21 cellular contexts compared by ENCODE assay signal in genomic region chr6:152048921-152049320, GRCh38.
"Had no signal": no experiment of that assay in that cellular context is flagged by ENCODE, and none has a peak within 500 bp of the region (broad histone marks: within the 10 kb centered on the region; RNA-seq: fewer than 3 reads in every experiment).

No MANE protein-coding gene starts in this region.

- H3K27me3 Mint-ChIP-seq: stimulated activated naive B cell treated with anti-CD40 and anti-IgM and Interleukin-4, amounts not matched to agents 10 μg/mL and 1 μg/mL and 100 μg/mL, for 72 hours; stimulated activated naive CD8-positive, alpha-beta T cell treated with anti-CD3 and anti-CD28 coated beads, Interleukin-15, amount 100 ng/mL, for 72 hours had no signal

- H3K27me3 ChIP-seq: gastrocnemius medialis, neutrophil, spleen, testis, tibial nerve, upper lobe of right lung had no signal

- H3K4me3 ChIP-seq: gastrocnemius medialis, heart right ventricle, mucosa of descending colon, spleen, testis, tibial nerve, upper lobe of right lung had no signal

- H3K9me3 Mint-ChIP-seq: naive thymus-derived CD8-positive, alpha-beta T cell; stimulated activated naive B cell treated with anti-CD40 and anti-IgM and Interleukin-4, amounts not matched to agents 10 μg/mL and 1 μg/mL and 100 μg/mL, for 72 hours; stimulated activated naive CD8-positive, alpha-beta T cell treated with anti-CD3 and anti-CD28 coated beads, Interleukin-15, amount 100 ng/mL, for 72 hours had no signal

- H3K36me3 Mint-ChIP-seq: naive thymus-derived CD8-positive, alpha-beta T cell; stimulated activated naive B cell treated with anti-CD40 and anti-IgM and Interleukin-4, amounts not matched to agents 10 μg/mL and 1 μg/mL and 100 μg/mL, for 72 hours had no signal

- H3K4me3 Mint-ChIP-seq: naive thymus-derived CD8-positive, alpha-beta T cell; stimulated activated naive B cell treated with anti-CD40 and anti-IgM and Interleukin-4, amounts not matched to agents 10 μg/mL and 1 μg/mL and 100 μg/mL, for 72 hours; stimulated activated naive CD8-positive, alpha-beta T cell treated with anti-CD3 and anti-CD28 coated beads, Interleukin-15, amount 100 ng/mL, for 72 hours had no signal

- ATAC-seq: esophagus mucosa; gastrocnemius medialis; heart right ventricle; left lobe of liver; mucosa of descending colon; naive thymus-derived CD8-positive, alpha-beta T cell; sciatic nerve; stimulated activated naive B cell treated with anti-CD40 and anti-IgM and Interleukin-4, amounts not matched to agents 10 μg/mL and 1 μg/mL and 100 μg/mL, for 72 hours; stimulated activated naive CD8-positive, alpha-beta T cell treated with anti-CD3 and anti-CD28 coated beads, Interleukin-15, amount 100 ng/mL, for 72 hours had no signal

- H3K9me3 ChIP-seq: gastrocnemius medialis, heart right ventricle, mucosa of descending colon, neutrophil, spleen, testis, tibial nerve, upper lobe of right lung had no signal

- H3K27ac Mint-ChIP-seq: naive thymus-derived CD8-positive, alpha-beta T cell; stimulated activated naive B cell treated with anti-CD40 and anti-IgM and Interleukin-4, amounts not matched to agents 10 μg/mL and 1 μg/mL and 100 μg/mL, for 72 hours; stimulated activated naive CD8-positive, alpha-beta T cell treated with anti-CD3 and anti-CD28 coated beads, Interleukin-15, amount 100 ng/mL, for 72 hours had no signal

- H3K36me3 ChIP-seq: gastrocnemius medialis, heart right ventricle, neutrophil, spleen, tibial nerve, upper lobe of right lung had no signal

- H3K27ac ChIP-seq: gastrocnemius medialis, heart right ventricle, neutrophil, spleen, testis, tibial nerve, upper lobe of right lung had no signal

- H3K4me1 Mint-ChIP-seq: naive thymus-derived CD8-positive, alpha-beta T cell; stimulated activated naive B cell treated with anti-CD40 and anti-IgM and Interleukin-4, amounts not matched to agents 10 μg/mL and 1 μg/mL and 100 μg/mL, for 72 hours; stimulated activated naive CD8-positive, alpha-beta T cell treated with anti-CD3 and anti-CD28 coated beads, Interleukin-15, amount 100 ng/mL, for 72 hours had no signal

- DNase-seq: effector memory CD4-positive, alpha-beta T cell; gastrocnemius medialis; heart right ventricle; hypothalamus; islet precursor cell; mucosa of descending colon; naive thymus-derived CD8-positive, alpha-beta T cell; posterior cingulate gyrus; spleen; stimulated activated CD4-positive, alpha-beta T cell treated with anti-CD3 and anti-CD28 coated beads, Interleukin-15, amount 100 ng/mL, for 24 hours; stimulated activated CD4-positive, alpha-beta T cell treated with anti-CD3 and anti-CD28 coated beads, Interleukin-1b, Interleukin-23, amount 100 ng/mL, for 48 hours; stimulated activated CD4-positive, alpha-beta T cell treated with anti-CD3 and anti-CD28 coated beads, Interleukin-4, amount 100 ng/mL, for 24 hours; stimulated activated naive B cell treated with anti-CD40 and anti-IgM and Interleukin-4, amounts not matched to agents 10 μg/mL and 1 μg/mL and 100 μg/mL, for 72 hours; stimulated activated naive CD8-positive, alpha-beta T cell treated with anti-CD3 and anti-CD28 coated beads, Interleukin-15, amount 100 ng/mL, for 72 hours; testis; upper lobe of right lung had no signal

- H3K4me1 ChIP-seq: heart right ventricle, testis, tibial nerve, upper lobe of right lung had no signal
